Comparison of ENCODE assay signal across 1 cellular context in the genomic region with DNA sequence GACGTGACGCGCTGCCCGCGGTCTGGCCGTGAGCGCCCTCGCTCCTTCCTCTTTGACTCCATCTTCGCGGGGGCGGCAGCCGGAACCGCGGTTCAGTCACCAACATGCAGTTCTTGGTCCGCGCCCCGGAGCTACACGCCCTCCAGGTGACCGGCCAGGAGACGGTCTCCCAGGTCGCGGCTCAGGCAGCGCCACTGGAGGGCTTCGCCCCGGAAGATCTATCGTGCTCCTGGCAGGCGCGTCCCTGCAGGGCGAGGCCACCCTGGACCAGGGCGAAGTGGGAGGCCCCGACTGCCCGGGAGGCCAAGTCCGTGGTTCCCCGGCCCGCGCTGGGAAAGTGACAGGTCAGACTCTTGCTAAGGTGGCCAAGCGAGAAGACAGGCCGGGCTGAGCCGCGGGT.
TF ChIP-seq lines count a peak whose summit lies in the region.

No MANE protein-coding gene starts in this region.

TF ChIP-seq in HepG2, 621 proteins besides CTCF, POLR2A, EP300 and RAD21:
- TF ChIP-seq POGZ (CRISPR knock-in tag; IDR thresholded peaks at IDR 0.05) (no peak), TOPORS (CRISPR knock-in tag; IDR thresholded peaks at IDR 0.05) (no peak), CBX2 (IDR thresholded peaks at IDR 0.05; ENCODE audit: low read depth, low read length) (no peak), CBX2 (CRISPR knock-in tag; IDR thresholded peaks at IDR 0.05; ENCODE audit: low read depth) (no peak), DNMT1 (CRISPR knock-in tag; IDR thresholded peaks at IDR 0.05) (no peak), GLI4 (CRISPR knock-in tag; IDR thresholded peaks at IDR 0.05; ENCODE audit: borderline replicate concordance) (no peak), TBL1XR1 (IDR thresholded peaks at IDR 0.05; ENCODE audit: borderline replicate concordance, low read length, partially characterized antibody) (no peak), CHCHD3 (CRISPR knock-in tag; IDR thresholded peaks at IDR 0.05) (no peak), IKZF4 (CRISPR knock-in tag; IDR thresholded peaks at IDR 0.05; ENCODE audit: borderline replicate concordance, low read depth, not compliant biosample characterization) (no peak), BORCS8-MEF2B (CRISPR knock-in tag; IDR thresholded peaks at IDR 0.05) (no peak), NR2F2 (IDR thresholded peaks at IDR 0.05; ENCODE audit: borderline replicate concordance, low read depth) (no peak), ZNF382 (CRISPR knock-in tag; IDR thresholded peaks at IDR 0.05; ENCODE audit: borderline replicate concordance) (no peak)
- TF ChIP-seq, protein P1, sequence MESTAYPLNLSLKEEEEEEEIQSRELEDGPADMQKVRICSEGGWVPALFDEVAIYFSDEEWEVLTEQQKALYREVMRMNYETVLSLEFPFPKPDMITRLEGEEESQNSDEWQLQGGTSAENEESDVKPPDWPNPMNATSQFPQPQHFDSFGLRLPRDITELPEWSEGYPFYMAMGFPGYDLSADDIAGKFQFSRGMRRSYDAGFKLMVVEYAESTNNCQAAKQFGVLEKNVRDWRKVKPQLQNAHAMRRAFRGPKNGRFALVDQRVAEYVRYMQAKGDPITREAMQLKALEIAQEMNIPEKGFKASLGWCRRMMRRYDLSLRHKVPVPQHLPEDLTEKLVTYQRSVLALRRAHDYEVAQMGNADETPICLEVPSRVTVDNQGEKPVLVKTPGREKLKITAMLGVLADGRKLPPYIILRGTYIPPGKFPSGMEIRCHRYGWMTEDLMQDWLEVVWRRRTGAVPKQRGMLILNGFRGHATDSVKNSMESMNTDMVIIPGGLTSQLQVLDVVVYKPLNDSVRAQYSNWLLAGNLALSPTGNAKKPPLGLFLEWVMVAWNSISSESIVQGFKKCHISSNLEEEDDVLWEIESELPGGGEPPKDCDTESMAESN (CRISPR knock-in tag; conservative IDR thresholded peaks at IDR 0.05) = no peak
- TF ChIP-seq, protein P2, sequence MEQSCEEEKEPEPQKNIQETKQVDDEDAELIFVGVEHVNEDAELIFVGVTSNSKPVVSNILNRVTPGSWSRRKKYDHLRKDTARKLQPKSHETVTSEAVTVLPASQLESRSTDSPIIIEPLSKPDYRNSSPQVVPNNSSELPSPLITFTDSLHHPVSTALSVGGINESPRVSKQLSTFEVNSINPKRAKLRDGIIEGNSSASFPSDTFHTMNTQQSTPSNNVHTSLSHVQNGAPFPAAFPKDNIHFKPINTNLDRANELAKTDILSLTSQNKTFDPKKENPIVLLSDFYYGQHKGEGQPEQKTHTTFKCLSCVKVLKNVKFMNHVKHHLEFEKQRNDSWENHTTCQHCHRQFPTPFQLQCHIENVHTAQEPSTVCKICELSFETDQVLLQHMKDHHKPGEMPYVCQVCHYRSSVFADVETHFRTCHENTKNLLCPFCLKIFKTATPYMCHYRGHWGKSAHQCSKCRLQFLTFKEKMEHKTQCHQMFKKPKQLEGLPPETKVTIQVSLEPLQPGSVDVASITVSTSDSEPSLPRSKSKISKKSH (CRISPR knock-in tag; IDR thresholded peaks at IDR 0.05; ENCODE audit: borderline replicate concordance) = no peak
- TF ChIP-seq, protein P3, sequence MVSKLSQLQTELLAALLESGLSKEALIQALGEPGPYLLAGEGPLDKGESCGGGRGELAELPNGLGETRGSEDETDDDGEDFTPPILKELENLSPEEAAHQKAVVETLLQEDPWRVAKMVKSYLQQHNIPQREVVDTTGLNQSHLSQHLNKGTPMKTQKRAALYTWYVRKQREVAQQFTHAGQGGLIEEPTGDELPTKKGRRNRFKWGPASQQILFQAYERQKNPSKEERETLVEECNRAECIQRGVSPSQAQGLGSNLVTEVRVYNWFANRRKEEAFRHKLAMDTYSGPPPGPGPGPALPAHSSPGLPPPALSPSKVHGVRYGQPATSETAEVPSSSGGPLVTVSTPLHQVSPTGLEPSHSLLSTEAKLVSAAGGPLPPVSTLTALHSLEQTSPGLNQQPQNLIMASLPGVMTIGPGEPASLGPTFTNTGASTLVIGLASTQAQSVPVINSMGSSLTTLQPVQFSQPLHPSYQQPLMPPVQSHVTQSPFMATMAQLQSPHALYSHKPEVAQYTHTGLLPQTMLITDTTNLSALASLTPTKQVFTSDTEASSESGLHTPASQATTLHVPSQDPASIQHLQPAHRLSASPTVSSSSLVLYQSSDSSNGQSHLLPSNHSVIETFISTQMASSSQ (IDR thresholded peaks at IDR 0.05; ENCODE audit: low read depth) = no peak
- TF ChIP-seq, protein P3 (CRISPR knock-in tag; IDR thresholded peaks at IDR 0.05; ENCODE audit: borderline replicate concordance) = no peak
